22 cellular contexts compared by ENCODE assay signal in genomic region chr3:52693071-52693470, GRCh38. TPM values are rescaled to one million over a fixed set of nuclear protein-coding genes. Genes with fewer than 3 reads are reported as not detected.
DNase-seq lines count a peak whose midpoint lies in the region; ATAC-seq and TF ChIP-seq lines count a peak whose summit lies in the region.
"Had no signal": no experiment of that assay in that cellular context is flagged by ENCODE, and none has a peak within 500 bp of the region (broad histone marks: within the 10 kb centered on the region; RNA-seq: fewer than 3 reads in every experiment).

No MANE protein-coding gene starts in this region.

- H3K36me3 Mint-ChIP-seq in activated naive CD4-positive, alpha-beta T cell treated with anti-CD3 and anti-CD28 coated beads, Interleukin-2, amount 50 U/mL, for 24 hours = peaks cover 33% of the 10 kb centered on the region
- peaks cover 59% of the 10 kb centered on the region for H3K36me3 Mint-ChIP-seq in endothelial cell (ENCODE audit: low read depth, unreplicated experiment)
- peaks cover 60% of the 10 kb centered on the region for H3K36me3 Mint-ChIP-seq in stimulated activated memory B cell treated with anti-CD40 and anti-IgM and Interleukin-4, amounts not matched to agents 10 μg/mL and 1 μg/mL and 100 μg/mL, for 72 hours

- no peak for TF ChIP-seq CTCF in VCaP (conservative IDR thresholded peaks at IDR 0.05)
- no peak for TF ChIP-seq CTCF in endothelial cell (IDR thresholded peaks at IDR 0.05; ENCODE audit: unreplicated experiment)
- no peak for TF ChIP-seq CTCF in foreskin keratinocyte (conservative IDR thresholded peaks at IDR 0.05)

- H3K4me1 Mint-ChIP-seq in activated naive CD4-positive, alpha-beta T cell treated with anti-CD3 and anti-CD28 coated beads, Interleukin-2, amount 50 U/mL, for 24 hours = peaks cover 49% of the 10 kb centered on the region
- no peaks in the 10 kb centered on the region for H3K4me1 Mint-ChIP-seq in endothelial cell (ENCODE audit: unreplicated experiment)
- H3K4me1 Mint-ChIP-seq in stimulated activated memory B cell treated with anti-CD40 and anti-IgM and Interleukin-4, amounts not matched to agents 10 μg/mL and 1 μg/mL and 100 μg/mL, for 72 hours = peaks cover 19% of the 10 kb centered on the region

- no peak for DNase-seq in activated naive CD4-positive, alpha-beta T cell (lab: John Stamatoyannopoulos, UW)
- DNase-seq in endothelial cell (ENCODE audit: low spot score) = no peak
- no peak for DNase-seq in foreskin keratinocyte
- DNase-seq: activated naive CD4-positive, alpha-beta T cell treated with anti-CD3 and anti-CD28 coated beads, Interleukin-2, amount 50 U/mL, for 16 hours; brain microvascular endothelial cell; colonic mucosa; HCEC 1CT; Kasumi-1; left cardiac atrium; midbrain; NCI-H1092 treated with DMSO at 0.1 percent for 48 hours; NCI-H2081 treated with DMSO at 0.1 percent for 48 hours; NCI-H510A; stimulated activated CD4-positive, alpha-beta T cell treated with anti-CD3 and anti-CD28 coated beads, Interleukin-2, amount 100 ng/mL, for 24 hours; stomach; transverse colon had no signal

- no peaks in the 10 kb centered on the region for H3K27me3 ChIP-seq in foreskin keratinocyte
- H3K27me3 ChIP-seq: brain microvascular endothelial cell, colonic mucosa, stomach, transverse colon had no signal

- ATAC-seq in stimulated activated memory B cell treated with anti-CD40 and anti-IgM and Interleukin-4, amounts not matched to agents 10 μg/mL and 1 μg/mL and 100 μg/mL, for 72 hours = no peak
- ATAC-seq in HG03280 (IDR thresholded peaks at IDR 0.05; ENCODE audit: unreplicated experiment) (no peak), foreskin keratinocyte (no peak), GM21529 (IDR thresholded peaks at IDR 0.05; ENCODE audit: unreplicated experiment) (no peak)
- ATAC-seq: activated CD4-positive, CD25-positive, alpha-beta regulatory T cell treated with anti-CD3 and anti-CD28 coated beads, Interleukin-2, amount 50 U/mL, for 24 hours; left cardiac atrium had no signal

- peaks cover 5% of the 10 kb centered on the region for H3K4me1 ChIP-seq in foreskin keratinocyte
- H3K4me1 ChIP-seq: colonic mucosa had no signal

- peak overlapping the region; percentile 97 for H3K27ac ChIP-seq in VCaP
- no peak overlapping the region for H3K27ac ChIP-seq in foreskin keratinocyte
- H3K27ac ChIP-seq: brain microvascular endothelial cell, colonic mucosa, stomach, transverse colon had no signal

- H3K9me3 Mint-ChIP-seq in activated naive CD4-positive, alpha-beta T cell treated with anti-CD3 and anti-CD28 coated beads, Interleukin-2, amount 50 U/mL, for 24 hours = no peaks in the 10 kb centered on the region
- H3K9me3 Mint-ChIP-seq in endothelial cell (ENCODE audit: unreplicated experiment) = no peaks in the 10 kb centered on the region
- no peaks in the 10 kb centered on the region for H3K9me3 Mint-ChIP-seq in stimulated activated memory B cell treated with anti-CD40 and anti-IgM and Interleukin-4, amounts not matched to agents 10 μg/mL and 1 μg/mL and 100 μg/mL, for 72 hours

- peak overlapping the region; percentile 84 for H3K27ac Mint-ChIP-seq in activated naive CD4-positive, alpha-beta T cell treated with anti-CD3 and anti-CD28 coated beads, Interleukin-2, amount 50 U/mL, for 24 hours
- H3K27ac Mint-ChIP-seq in endothelial cell (ENCODE audit: unreplicated experiment) = no peak overlapping the region
- H3K27ac Mint-ChIP-seq in stimulated activated memory B cell treated with anti-CD40 and anti-IgM and Interleukin-4, amounts not matched to agents 10 μg/mL and 1 μg/mL and 100 μg/mL, for 72 hours = peak overlapping the region; percentile 55

- H3K27me3 Mint-ChIP-seq in activated naive CD4-positive, alpha-beta T cell treated with anti-CD3 and anti-CD28 coated beads, Interleukin-2, amount 50 U/mL, for 24 hours = no peaks in the 10 kb centered on the region
- H3K27me3 Mint-ChIP-seq in endothelial cell (ENCODE audit: unreplicated experiment) = peaks cover 2% of the 10 kb centered on the region
- no peaks in the 10 kb centered on the region for H3K27me3 Mint-ChIP-seq in stimulated activated memory B cell treated with anti-CD40 and anti-IgM and Interleukin-4, amounts not matched to agents 10 μg/mL and 1 μg/mL and 100 μg/mL, for 72 hours

- peak overlapping the region; percentile 49 for H3K4me3 Mint-ChIP-seq in activated naive CD4-positive, alpha-beta T cell treated with anti-CD3 and anti-CD28 coated beads, Interleukin-2, amount 50 U/mL, for 24 hours
- H3K4me3 Mint-ChIP-seq in endothelial cell (ENCODE audit: unreplicated experiment) = peak overlapping the region; percentile 72
- H3K4me3 Mint-ChIP-seq in stimulated activated memory B cell treated with anti-CD40 and anti-IgM and Interleukin-4, amounts not matched to agents 10 μg/mL and 1 μg/mL and 100 μg/mL, for 72 hours = no peak overlapping the region

RNA-seq across cellular contexts. Expression of gene GNL3, which starts 7.2 kb away (rescaled TPM):
- 50.0 TPM for total RNA-seq in endothelial cell (ENCODE audit: unreplicated experiment)
- 113 and 126 TPM in 2 replicates for total RNA-seq in foreskin keratinocyte
- polyA plus RNA-seq in foreskin keratinocyte = 65.2 and 86.5 TPM in 2 replicates

RNA-seq across cellular contexts. Expression of gene PBRM1, which starts 7.4 kb away (rescaled TPM):
- total RNA-seq in endothelial cell (ENCODE audit: unreplicated experiment) (68.7 TPM), foreskin keratinocyte (39.2 and 45.6 TPM in 2 replicates)
- polyA plus RNA-seq in foreskin keratinocyte = 4.3 and 5.7 TPM in 2 replicates

RNA-seq across cellular contexts. Expression of gene GLT8D1, which starts 12.5 kb away (rescaled TPM):
- total RNA-seq in endothelial cell (ENCODE audit: unreplicated experiment) (54.7 TPM), foreskin keratinocyte (53.4 and 55.4 TPM in 2 replicates)
- polyA plus RNA-seq in foreskin keratinocyte = 44.1 and 51.8 TPM in 2 replicates

RNA-seq across cellular contexts. Expression of gene SPCS1, which starts 12.8 kb away (rescaled TPM):
- total RNA-seq in endothelial cell (ENCODE audit: unreplicated experiment) = 83.9 TPM
- 124 and 142 TPM in 2 replicates for total RNA-seq in foreskin keratinocyte
- polyA plus RNA-seq in foreskin keratinocyte = 200 and 214 TPM in 2 replicates
